Comparison of ENCODE assay signal across 8 cellular contexts in the genomic region with DNA sequence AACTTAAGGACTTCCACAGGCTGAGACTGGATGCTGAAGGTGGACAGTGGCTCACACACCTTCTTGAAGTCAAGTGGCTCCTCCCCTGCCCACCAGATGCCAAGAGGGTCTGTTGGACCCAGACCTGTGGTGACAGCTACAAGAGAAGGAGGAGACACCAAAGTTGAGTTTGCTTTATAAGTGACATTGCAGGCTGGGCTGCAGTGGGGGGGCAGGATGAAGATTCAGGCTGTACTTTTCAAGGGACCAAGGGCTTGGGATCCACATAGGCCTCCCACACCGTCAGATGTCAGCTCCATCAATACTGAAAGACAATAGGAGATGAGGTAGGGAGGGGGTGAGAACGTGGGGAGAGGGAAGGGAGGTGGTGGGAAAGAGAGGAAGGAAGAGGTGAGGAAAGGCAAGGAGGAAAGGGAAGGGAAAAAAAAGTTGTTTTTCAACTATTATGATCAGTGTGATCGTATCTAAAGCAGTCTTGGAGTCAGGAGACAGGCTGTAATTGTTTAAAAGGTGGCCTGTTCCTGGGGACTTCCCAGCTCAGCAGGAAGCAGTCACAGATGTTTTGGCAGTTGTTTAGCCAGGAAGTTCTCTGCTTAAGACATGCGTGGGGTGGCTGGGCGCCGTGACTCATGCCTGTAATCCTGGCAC.
A peak's percentile ranks its signal among the peaks of the same experiment; 100 is the strongest.
DNase-seq lines count a peak whose midpoint lies in the region; ATAC-seq lines count a peak whose summit lies in the region.

No MANE protein-coding gene starts in this region.

- ATAC-seq in HG02852 (IDR thresholded peaks at IDR 0.05; ENCODE audit: unreplicated experiment) (peak; percentile 95), left lobe of liver (peak; percentile 61), HG03521 (IDR thresholded peaks at IDR 0.05; ENCODE audit: unreplicated experiment) (no peak)

- DNase-seq in GF-D8 (lab: John Stamatoyannopoulos, UW), result peak; percentile 48
- peak; percentile 44 to 83 (median 61) for DNase-seq in T-helper 1 cell
- peak; percentile 81 for DNase-seq in amniotic epithelial cell (ENCODE audit: low read depth)
- DNase-seq in left lobe of liver (ENCODE audit: low spot score), result no peak
- DNase-seq in stimulated activated CD4-positive, alpha-beta T cell treated with anti-CD3 and anti-CD28 coated beads, TNF-alpha, amount 100 ng/mL, for 48 hours (ENCODE audit: low read depth in 3 of 3), result peak; percentile 36 to 59 (median 49)
- no peak for DNase-seq in middle frontal gyrus (ENCODE audit: extremely low spot score, low spot score)

Comparison
In these comparisons a context has a peak if more than half of its experiments do, and no peak if none do; other contexts are left out.
1. DNase-seq: peak in GF-D8 (single experiment), T-helper 1 cell (5 of 5), amniotic epithelial cell (single experiment) and stimulated activated CD4-positive, alpha-beta T cell treated with anti-CD3 and anti-CD28 coated beads, TNF-alpha, amount 100 ng/mL, for 48 hours (3 of 3); none in left lobe of liver (single experiment) and middle frontal gyrus (single experiment).